ENCODE assay signal across 10 cellular contexts in genomic region chr5:28014779-28015178, GRCh38.
DNase-seq lines count a peak whose midpoint lies in the region; ATAC-seq and TF ChIP-seq lines count a peak whose summit lies in the region.
"Had no signal": no experiment of that assay in that cellular context is flagged by ENCODE, and none has a peak within 500 bp of the region (broad histone marks: within the 10 kb centered on the region; RNA-seq: fewer than 3 reads in every experiment).

No MANE protein-coding gene starts in this region.

- no peaks in the 10 kb centered on the region for H3K36me3 ChIP-seq in H7 (replicated peaks; ENCODE audit: control insufficient read depth, insufficient read depth, low read length)
- H3K36me3 ChIP-seq in naive thymus-derived CD4-positive, alpha-beta T cell (ENCODE audit: control insufficient read depth in 2 of 3, insufficient read depth in 3 of 3, low read length in 3 of 3), result no peaks in the 10 kb centered on the region
- H3K36me3 ChIP-seq: upper lobe of left lung had no signal

- H3K27me3 ChIP-seq in H7 (ENCODE audit: control insufficient read depth, insufficient read depth, low read length) (no peaks in the 10 kb centered on the region), foreskin keratinocyte (no peaks in the 10 kb centered on the region)
- H3K27me3 ChIP-seq in naive thymus-derived CD4-positive, alpha-beta T cell (ENCODE audit: control insufficient read depth in 2 of 2, insufficient read depth in 2 of 2, low read length in 2 of 2), result no peaks in the 10 kb centered on the region
- H3K27me3 ChIP-seq: upper lobe of left lung had no signal

- CTCF ChIA-PET in naive thymus-derived CD4-positive, alpha-beta T cell (lab: Charles Lee), result no interaction called here

- H3K9me3 Mint-ChIP-seq in naive thymus-derived CD4-positive, alpha-beta T cell, result peaks cover 17 to 72% (median 27%) of the 10 kb centered on the region in 11 donors

- no peaks in the 10 kb centered on the region for H3K4me1 Mint-ChIP-seq in naive thymus-derived CD4-positive, alpha-beta T cell

- H3K4me3 ChIP-seq in H7 (ENCODE audit: insufficient read depth, low read depth, low read length), result no peak overlapping the region
- H3K4me3 ChIP-seq in naive thymus-derived CD4-positive, alpha-beta T cell (ENCODE audit: low read length), result no peak overlapping the region
- H3K4me3 ChIP-seq: upper lobe of left lung had no signal

- H3K27me3 Mint-ChIP-seq in naive thymus-derived CD4-positive, alpha-beta T cell, result no peaks in the 10 kb centered on the region

- peaks cover 0 to 20% (median 6%) of the 10 kb centered on the region in 3 experiments for H3K9me3 ChIP-seq in naive thymus-derived CD4-positive, alpha-beta T cell (ENCODE audit: control insufficient read depth in 2 of 3, low read length in 3 of 3)

- POLR2A ChIA-PET in naive thymus-derived CD4-positive, alpha-beta T cell (lab: Charles Lee), result no interaction called here

- peak; percentile 25 for ATAC-seq in foreskin keratinocyte
- ATAC-seq in naive thymus-derived CD4-positive, alpha-beta T cell, result no peak

- TF ChIP-seq CTCF in foreskin keratinocyte (conservative IDR thresholded peaks at IDR 0.05), result peak; percentile 64

- no peak overlapping the region for H3K4me3 Mint-ChIP-seq in naive thymus-derived CD4-positive, alpha-beta T cell

- DNase-seq in DMS53 treated with DMSO at 0.1 percent for 48 hours (lab: John Stamatoyannopoulos, UW; ENCODE audit: unreplicated experiment) (peak; percentile 23), H7 (peak; percentile 0), RKO (ENCODE audit: low spot score) (peak; percentile 49), foreskin keratinocyte (no peak), posterior cingulate gyrus (no peak), NCI-H510A treated with DMSO at 0.1 percent for 48 hours (lab: John Stamatoyannopoulos, UW) (no peak), GM19238 (ENCODE audit: insufficient read length, low spot score) (no peak)
- no peak for DNase-seq in naive thymus-derived CD4-positive, alpha-beta T cell
- DNase-seq: amygdala, upper lobe of left lung had no signal

- no peak overlapping the region for H3K27ac ChIP-seq in foreskin keratinocyte
- H3K27ac ChIP-seq in naive thymus-derived CD4-positive, alpha-beta T cell (ENCODE audit: low read depth, low read length), result no peak overlapping the region
- H3K27ac ChIP-seq: upper lobe of left lung had no signal

- no peaks in the 10 kb centered on the region for H3K4me1 ChIP-seq in foreskin keratinocyte
- no peaks in the 10 kb centered on the region for H3K4me1 ChIP-seq in naive thymus-derived CD4-positive, alpha-beta T cell (ENCODE audit: control insufficient read depth in 2 of 2, insufficient read depth in 2 of 2, low read length in 2 of 2)
- H3K4me1 ChIP-seq: upper lobe of left lung had no signal

- intact Hi-C loops in posterior cingulate gyrus (cut with DNase I), result no loop called here
- intact Hi-C loops in naive thymus-derived CD4-positive, alpha-beta T cell (cut with micrococcal nuclease), result no loop called here

- no peak overlapping the region for H3K27ac Mint-ChIP-seq in naive thymus-derived CD4-positive, alpha-beta T cell

- peaks cover 0 to 15% (median 0%) of the 10 kb centered on the region in 5 donors for H3K36me3 Mint-ChIP-seq in naive thymus-derived CD4-positive, alpha-beta T cell

Comparison
In these comparisons a context has a peak if more than half of its experiments do, and no peak if none do; other contexts are left out.
1. DNase-seq: peak in DMS53 treated with DMSO at 0.1 percent for 48 hours (single experiment), H7 (single experiment) and RKO (single experiment); none in foreskin keratinocyte (0 of 2), posterior cingulate gyrus (0 of 10), NCI-H510A treated with DMSO at 0.1 percent for 48 hours (single experiment), GM19238 (single experiment) and naive thymus-derived CD4-positive, alpha-beta T cell (0 of 9).